13 cellular contexts compared by ENCODE assay signal in the genomic region with DNA sequence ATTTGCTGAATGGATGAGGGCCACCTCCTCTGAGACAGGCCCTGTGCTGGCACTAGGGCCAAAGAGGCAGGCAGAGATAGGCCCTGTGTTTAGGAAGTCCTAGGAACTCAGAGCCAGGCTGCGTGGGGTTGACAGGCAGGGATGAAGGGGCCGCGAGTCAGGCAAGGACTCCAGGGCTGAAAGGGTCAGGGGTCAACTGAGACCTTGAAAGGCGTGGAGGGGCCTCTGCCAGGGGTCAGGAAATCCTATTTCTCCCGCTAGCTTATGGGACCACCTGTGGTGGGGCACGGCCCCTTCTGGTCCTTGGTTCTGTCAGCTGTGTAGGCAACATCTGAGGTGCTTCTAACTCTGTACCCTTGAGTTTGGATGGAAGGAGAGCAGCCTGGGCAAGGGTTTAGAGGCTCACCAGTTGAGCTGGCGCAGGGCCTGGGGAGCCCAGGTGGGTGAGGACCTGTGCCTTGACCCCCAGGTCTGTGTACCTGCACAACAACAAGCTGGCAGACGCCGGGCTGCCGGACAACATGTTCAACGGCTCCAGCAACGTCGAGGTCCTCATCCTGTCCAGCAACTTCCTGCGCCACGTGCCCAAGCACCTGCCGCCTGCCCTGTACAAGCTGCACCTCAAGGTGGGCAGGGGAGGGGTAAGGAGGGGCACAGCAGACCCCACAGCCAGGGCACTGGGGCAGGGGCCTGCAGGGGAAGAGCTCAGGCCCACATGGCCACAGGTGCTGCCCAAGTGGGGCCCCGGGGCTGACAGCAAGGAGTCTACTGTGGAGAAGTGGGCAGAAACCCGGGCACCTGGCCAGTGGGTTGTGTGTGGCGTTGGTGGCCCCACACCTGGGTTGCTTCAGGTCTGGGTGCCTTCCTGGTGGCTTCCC. TPM values are rescaled to one million over a fixed set of nuclear protein-coding genes. Genes with fewer than 3 reads are reported as not detected.
"Had no signal": no experiment of that assay in that cellular context is flagged by ENCODE, and none has a peak within 500 bp of the region (broad histone marks: within the 10 kb centered on the region; RNA-seq: fewer than 3 reads in every experiment).

No MANE protein-coding gene starts in this region.

- H3K27me3 ChIP-seq: dorsolateral prefrontal cortex, heart right ventricle, testis had no signal

- H3K27ac ChIP-seq: dorsolateral prefrontal cortex, heart right ventricle, testis had no signal

- DNase-seq: activated B cell treated with CpG ODN at 0.5 μM for 24 hours; activated CD4-positive, alpha-beta T cell treated with anti-CD3 and anti-CD28 coated beads, Interleukin-2, amount 10 ng/mL, durations not matched to agents 7 days and 5 days; activated CD8-positive, alpha-beta memory T cell treated with anti-CD3 and anti-CD28 coated beads for 24 hours; activated naive CD4-positive, alpha-beta T cell treated with anti-CD3 and anti-CD28 coated beads, Interleukin-2, amount 10 ng/mL, durations not matched to agents 7 days and 5 days; islet precursor cell; midbrain; naive B cell; nucleus accumbens; stimulated activated CD4-positive, alpha-beta T cell treated with anti-CD3 and anti-CD28 coated beads, Interleukin-4, amount 100 ng/mL, for 1 hour; stimulated activated CD8-positive, alpha-beta memory T cell treated with anti-CD3 and anti-CD28 coated beads, Interleukin-4, amount 100 ng/mL, for 48 hours; testis had no signal

- H3K4me3 ChIP-seq: dorsolateral prefrontal cortex, heart right ventricle, testis had no signal

- H3K9me3 ChIP-seq: heart right ventricle, testis had no signal

- ATAC-seq: heart right ventricle had no signal

RNA-seq across cellular contexts. Expression of gene PODN, which starts 14.9 kb away (rescaled TPM):
- total RNA-seq: activated B cell treated with CpG ODN at 0.5 μM for 24 hours; activated CD4-positive, alpha-beta T cell treated with anti-CD3 and anti-CD28 coated beads, Interleukin-2, amount 10 ng/mL, durations not matched to agents 7 days and 5 days had no signal
